In genomic region chr4:40957281-40957680, GRCh38 we compare ENCODE assay signal across 31 cellular contexts.
"Had no signal": no experiment of that assay in that cellular context is flagged by ENCODE, and none has a peak within 500 bp of the region (broad histone marks: within the 10 kb centered on the region; RNA-seq: fewer than 3 reads in every experiment).

No MANE protein-coding gene starts in this region.

- DNase-seq: activated CD4-positive, alpha-beta T cell treated with anti-CD3 and anti-CD28 coated beads, Interleukin-2, amount 10 ng/mL, durations not matched to agents 24 days and 14 days; activated CD4-positive, alpha-beta T cell treated with anti-CD3 and anti-CD28 coated beads, Interleukin-2, amount 50 U/mL, for 4 hours; activated CD8-positive, alpha-beta T cell treated with anti-CD3 and anti-CD28 coated beads for 36 hours; activated effector memory CD4-positive, alpha-beta T cell treated with anti-CD3 and anti-CD28 coated beads, Interleukin-2, amount 50 U/mL, for 16 hours; activated naive CD4-positive, alpha-beta T cell; activated naive CD4-positive, alpha-beta T cell treated with anti-CD3 and anti-CD28 coated beads, Interleukin-2, amount 50 U/mL, for 16 hours; activated naive CD8-positive, alpha-beta T cell treated with anti-CD3 and anti-CD28 coated beads for 36 hours; activated T-cell treated with anti-CD3 and anti-CD28 coated beads, Interleukin-2, amount 50 U/mL, for 1 hour; activated T-cell treated with anti-CD3 and anti-CD28 coated beads, Interleukin-2, amount 50 U/mL, for 72 hours; amygdala; body of pancreas; caudate nucleus; Kasumi-1; KG1; MG63; MV-4-11; NCI-H1092; NCI-H146; NCI-H187; NCI-H2029 treated with DMSO at 0.1 percent for 48 hours; NCI-H2107; NCI-H2171; NCI-H510A; NCI-H526; NCI-H748 treated with DMSO at 0.1 percent for 48 hours; SHP77; SJCRH30; T1000 had no signal

- H3K4me3 Mint-ChIP-seq: activated CD4-positive, alpha-beta T cell treated with anti-CD3 and anti-CD28 coated beads, Interleukin-2, amount 10 ng/mL, durations not matched to agents 24 days and 14 days; activated CD8-positive, alpha-beta T cell treated with anti-CD3 and anti-CD28 coated beads for 36 hours; activated naive CD8-positive, alpha-beta T cell treated with anti-CD3 and anti-CD28 coated beads for 36 hours; activated T-cell treated with anti-CD3 and anti-CD28 coated beads, Interleukin-2, amount 50 U/mL, for 72 hours; activated T-helper 17 cell treated with anti-CD3 and anti-CD28 coated beads, Interleukin-2, amount 50 U/mL, for 72 hours had no signal

- ATAC-seq: activated CD8-positive, alpha-beta T cell treated with anti-CD3 and anti-CD28 coated beads for 36 hours; activated T-cell treated with anti-CD3 and anti-CD28 coated beads, Interleukin-2, amount 50 U/mL, for 72 hours; activated T-helper 17 cell treated with anti-CD3 and anti-CD28 coated beads, Interleukin-2, amount 50 U/mL, for 72 hours; body of pancreas had no signal

- H3K27me3 Mint-ChIP-seq: activated naive CD8-positive, alpha-beta T cell treated with anti-CD3 and anti-CD28 coated beads for 36 hours had no signal

- H3K4me1 Mint-ChIP-seq: activated CD4-positive, alpha-beta T cell treated with anti-CD3 and anti-CD28 coated beads, Interleukin-2, amount 10 ng/mL, durations not matched to agents 24 days and 14 days; activated naive CD8-positive, alpha-beta T cell treated with anti-CD3 and anti-CD28 coated beads for 36 hours; activated T-helper 17 cell treated with anti-CD3 and anti-CD28 coated beads, Interleukin-2, amount 50 U/mL, for 72 hours had no signal

- H3K27ac Mint-ChIP-seq: activated CD4-positive, alpha-beta T cell treated with anti-CD3 and anti-CD28 coated beads, Interleukin-2, amount 10 ng/mL, durations not matched to agents 24 days and 14 days; activated CD8-positive, alpha-beta T cell treated with anti-CD3 and anti-CD28 coated beads for 36 hours; activated naive CD8-positive, alpha-beta T cell treated with anti-CD3 and anti-CD28 coated beads for 36 hours; activated T-cell treated with anti-CD3 and anti-CD28 coated beads, Interleukin-2, amount 50 U/mL, for 72 hours; activated T-helper 17 cell treated with anti-CD3 and anti-CD28 coated beads, Interleukin-2, amount 50 U/mL, for 72 hours had no signal

- H3K9me3 Mint-ChIP-seq: activated CD4-positive, alpha-beta T cell treated with anti-CD3 and anti-CD28 coated beads, Interleukin-2, amount 10 ng/mL, durations not matched to agents 24 days and 14 days; activated CD8-positive, alpha-beta T cell treated with anti-CD3 and anti-CD28 coated beads for 36 hours; activated naive CD8-positive, alpha-beta T cell treated with anti-CD3 and anti-CD28 coated beads for 36 hours; activated T-cell treated with anti-CD3 and anti-CD28 coated beads, Interleukin-2, amount 50 U/mL, for 72 hours; activated T-helper 17 cell treated with anti-CD3 and anti-CD28 coated beads, Interleukin-2, amount 50 U/mL, for 72 hours had no signal

- H3K36me3 Mint-ChIP-seq: activated naive CD8-positive, alpha-beta T cell treated with anti-CD3 and anti-CD28 coated beads for 36 hours had no signal

- H3K4me3 ChIP-seq: body of pancreas, breast epithelium, MG63, SJCRH30, SK-N-MC had no signal
